In genomic region chr4:113539408-113539807, GRCh38 we compare ENCODE assay signal across 11 cellular contexts.
DNase-seq lines count a peak whose midpoint lies in the region; ATAC-seq lines count a peak whose summit lies in the region.
"Had no signal": no experiment of that assay in that cellular context is flagged by ENCODE, and none has a peak within 500 bp of the region (broad histone marks: within the 10 kb centered on the region; RNA-seq: fewer than 3 reads in every experiment).

No MANE protein-coding gene starts in this region.

- peaks cover 74% of the 10 kb centered on the region for H3K36me3 Mint-ChIP-seq in activated T-cell treated with anti-CD3 and anti-CD28 coated beads, Interleukin-2, amount 50 U/mL, for 24 hours (ENCODE audit: low read depth)
- H3K36me3 Mint-ChIP-seq in activated T-helper 17 cell treated with anti-CD3 and anti-CD28 coated beads, Interleukin-2, amount 50 U/mL, for 72 hours (ENCODE audit: low read depth), result peaks cover 78% of the 10 kb centered on the region
- H3K36me3 Mint-ChIP-seq: neural progenitor cell had no signal

- H3K27ac Mint-ChIP-seq in activated T-cell treated with anti-CD3 and anti-CD28 coated beads, Interleukin-2, amount 50 U/mL, for 24 hours, result peak overlapping the region; percentile 95
- H3K27ac Mint-ChIP-seq in activated T-helper 17 cell treated with anti-CD3 and anti-CD28 coated beads, Interleukin-2, amount 50 U/mL, for 72 hours, result peak overlapping the region; percentile 86
- H3K27ac Mint-ChIP-seq: H9, neural progenitor cell had no signal

- no peaks in the 10 kb centered on the region for H3K9me3 Mint-ChIP-seq in activated T-cell treated with anti-CD3 and anti-CD28 coated beads, Interleukin-2, amount 50 U/mL, for 24 hours
- H3K9me3 Mint-ChIP-seq in activated T-helper 17 cell treated with anti-CD3 and anti-CD28 coated beads, Interleukin-2, amount 50 U/mL, for 72 hours, result no peaks in the 10 kb centered on the region
- H3K9me3 Mint-ChIP-seq: H9, neural progenitor cell had no signal

- H3K4me3 Mint-ChIP-seq in activated T-cell treated with anti-CD3 and anti-CD28 coated beads, Interleukin-2, amount 50 U/mL, for 24 hours, result peak overlapping the region; percentile 38
- peak overlapping the region; percentile 45 for H3K4me3 Mint-ChIP-seq in activated T-helper 17 cell treated with anti-CD3 and anti-CD28 coated beads, Interleukin-2, amount 50 U/mL, for 72 hours
- H3K4me3 Mint-ChIP-seq: H9, neural progenitor cell had no signal

- DNase-seq in activated T-cell treated with anti-CD3 and anti-CD28 coated beads, Interleukin-2, amount 50 U/mL, for 24 hours, result no peak
- DNase-seq in activated T-cell treated with anti-CD3 and anti-CD28 coated beads for 4 hours (no peak), mucosa of gallbladder (ENCODE audit: low spot score) (no peak), NCI-H345 (lab: John Stamatoyannopoulos, UW) (no peak), SKM-1 (lab: John Stamatoyannopoulos, UW; ENCODE audit: unreplicated experiment) (no peak)
- peak; percentile 25 for DNase-seq in stimulated activated CD4-positive, alpha-beta T cell treated with anti-CD3 and anti-CD28 coated beads, Interleukin-4, amount 100 ng/mL, for 24 hours
- DNase-seq: activated CD4-positive, alpha-beta T cell treated with anti-CD3 and anti-CD28 coated beads for 1 hour; H9 had no signal

- no peaks in the 10 kb centered on the region for H3K27me3 Mint-ChIP-seq in activated T-cell treated with anti-CD3 and anti-CD28 coated beads, Interleukin-2, amount 50 U/mL, for 24 hours
- no peaks in the 10 kb centered on the region for H3K27me3 Mint-ChIP-seq in activated T-helper 17 cell treated with anti-CD3 and anti-CD28 coated beads, Interleukin-2, amount 50 U/mL, for 72 hours

- peaks cover 57% of the 10 kb centered on the region for H3K4me1 Mint-ChIP-seq in activated T-cell treated with anti-CD3 and anti-CD28 coated beads, Interleukin-2, amount 50 U/mL, for 24 hours (ENCODE audit: low read depth)
- H3K4me1 Mint-ChIP-seq in activated T-helper 17 cell treated with anti-CD3 and anti-CD28 coated beads, Interleukin-2, amount 50 U/mL, for 72 hours, result peaks cover 13% of the 10 kb centered on the region
- H3K4me1 Mint-ChIP-seq: neural progenitor cell had no signal

- peak; percentile 74 for ATAC-seq in HG02759 (IDR thresholded peaks at IDR 0.05; ENCODE audit: unreplicated experiment)
- ATAC-seq in activated T-helper 17 cell treated with anti-CD3 and anti-CD28 coated beads, Interleukin-2, amount 50 U/mL, for 72 hours (replicated peaks), result peak; percentile 85
